In genomic region chr16:51116353-51116752, GRCh38 we compare ENCODE assay signal across 28 cellular contexts. TPM values are rescaled to one million over a fixed set of nuclear protein-coding genes. Genes with fewer than 3 reads are reported as not detected.
"Had no signal": no experiment of that assay in that cellular context is flagged by ENCODE, and none has a peak within 500 bp of the region (broad histone marks: within the 10 kb centered on the region; RNA-seq: fewer than 3 reads in every experiment).

No MANE protein-coding gene starts in this region.

- H3K9me3 ChIP-seq: adrenal gland, body of pancreas, breast epithelium, Peyer's patch, SJSA1, SK-N-SH had no signal

- H3K4me2 ChIP-seq: SK-N-SH had no signal

- H3K4me3 ChIP-seq: adrenal gland, body of pancreas, breast epithelium, Peyer's patch, SJSA1 had no signal

- DNase-seq: activated CD4-positive, alpha-beta T cell treated with anti-CD3 and anti-CD28 coated beads, Interleukin-2, amount 10 ng/mL, durations not matched to agents 24 days and 14 days; activated CD4-positive, alpha-beta T cell treated with anti-CD3 and anti-CD28 coated beads, Interleukin-2, amount 50 U/mL, for 4 hours; activated CD8-positive, alpha-beta T cell treated with anti-CD3 and anti-CD28 coated beads for 36 hours; activated gamma-delta T cell treated with Interleukin-2 at 50 U/mL for 16 hours; activated naive CD4-positive, alpha-beta T cell treated with anti-CD3 and anti-CD28 coated beads for 36 hours; activated T-cell treated with anti-CD3 and anti-CD28 coated beads, Interleukin-2, amount 50 U/mL, for 4 hours; adrenal gland; body of pancreas; cerebellar nuclear complex; NCI-H1092 treated with DMSO at 0.1 percent for 48 hours; NCI-H1417; NCI-H1694; NCI-H2029; NCI-H510A; NCI-H526; NCI-H748 treated with DMSO at 0.1 percent for 48 hours; NK-92 treated with Interleukin-12 subunit alpha and Interleukin-12 subunit beta, amount 100 ng/mL, for 24 hours; PC-3; Peyer's patch; RPMI8226; SHP77 treated with DMSO at 0.1 percent for 48 hours; SK-N-SH had no signal

- FAIRE-seq: astrocyte, TTC549 had no signal

- H3K36me3 ChIP-seq: adrenal gland, breast epithelium, Peyer's patch, SJSA1 had no signal

- H3K27ac ChIP-seq: adrenal gland, body of pancreas, breast epithelium, Peyer's patch, SJSA1 had no signal

- H3K27me3 ChIP-seq: body of pancreas, Peyer's patch, SJSA1 had no signal

- H3K4me1 ChIP-seq: adrenal gland, body of pancreas, breast epithelium, Peyer's patch had no signal

- H3K9ac ChIP-seq: SK-N-SH had no signal

- ATAC-seq: activated CD8-positive, alpha-beta T cell treated with anti-CD3 and anti-CD28 coated beads for 36 hours; activated naive CD4-positive, alpha-beta T cell treated with anti-CD3 and anti-CD28 coated beads, Interleukin-2, amount 50 U/mL, for 72 hours; activated T-cell treated with anti-CD3 and anti-CD28 coated beads, Interleukin-2, amount 50 U/mL, for 4 hours; body of pancreas; PC-3 had no signal

RNA-seq across cellular contexts. Expression of gene SALL1, which starts 34.7 kb away (rescaled TPM):
- total RNA-seq: activated CD4-positive, alpha-beta T cell treated with anti-CD3 and anti-CD28 coated beads, Interleukin-2, amount 10 ng/mL, durations not matched to agents 24 days and 14 days; activated CD8-positive, alpha-beta T cell treated with anti-CD3 and anti-CD28 coated beads for 36 hours; activated naive CD4-positive, alpha-beta T cell treated with anti-CD3 and anti-CD28 coated beads for 36 hours; activated naive CD4-positive, alpha-beta T cell treated with anti-CD3 and anti-CD28 coated beads, Interleukin-2, amount 50 U/mL, for 72 hours; activated T-cell treated with anti-CD3 and anti-CD28 coated beads, Interleukin-2, amount 50 U/mL, for 4 hours; activated T-helper 1 cell treated with anti-CD3 and anti-CD28 coated beads, Interleukin-12 subunit alpha, Interleukin-12 subunit beta, Interleukin-2, Interleukin-4 antibody, amounts not matched to agents 30 ng/mL and 10 ng/mL and 1 ng/mL, durations not matched to agents 14 hours and 24 hours and 36 hours; PC-3 had no signal
